Comparison of ENCODE assay signal across 15 cellular contexts in genomic region chr4:89247951-89248350, GRCh38.
"Had no signal": no experiment of that assay in that cellular context is flagged by ENCODE, and none has a peak within 500 bp of the region (broad histone marks: within the 10 kb centered on the region; RNA-seq: fewer than 3 reads in every experiment).

No MANE protein-coding gene starts in this region.

- ATAC-seq: activated CD4-positive, CD25-positive, alpha-beta regulatory T cell treated with anti-CD3 and anti-CD28 coated beads, Interleukin-2, amount 50 U/mL, for 24 hours; activated naive CD4-positive, alpha-beta T cell treated with anti-CD3 and anti-CD28 coated beads, Interleukin-2, amount 50 U/mL, for 72 hours; lower lobe of right lung; right lobe of liver; stimulated activated naive CD8-positive, alpha-beta T cell treated with anti-CD3 and anti-CD28 coated beads, Interleukin-15, amount 100 ng/mL, for 72 hours had no signal

- H3K9me3 Mint-ChIP-seq: activated naive CD4-positive, alpha-beta T cell treated with anti-CD3 and anti-CD28 coated beads, Interleukin-2, amount 50 U/mL, for 72 hours; central memory CD8-positive, alpha-beta T cell; immature natural killer cell; stimulated activated naive CD8-positive, alpha-beta T cell treated with anti-CD3 and anti-CD28 coated beads, Interleukin-15, amount 100 ng/mL, for 72 hours; T-helper 2 cell treated with Interferon-gamma antibody and Interleukin-4, amounts not matched to agents 5 μg/mL and 100 μg/mL, for 36 hours had no signal

- H3K27ac Mint-ChIP-seq: activated naive CD4-positive, alpha-beta T cell treated with anti-CD3 and anti-CD28 coated beads, Interleukin-2, amount 50 U/mL, for 72 hours; stimulated activated naive CD8-positive, alpha-beta T cell treated with anti-CD3 and anti-CD28 coated beads, Interleukin-15, amount 100 ng/mL, for 72 hours; T-helper 2 cell treated with Interferon-gamma antibody and Interleukin-4, amounts not matched to agents 5 μg/mL and 100 μg/mL, for 36 hours had no signal

- DNase-seq: activated CD4-positive, alpha-beta T cell treated with anti-CD3 and anti-CD28 coated beads, Interleukin-2, amount 50 U/mL, for 4 hours; activated effector memory CD4-positive, alpha-beta T cell treated with Interleukin-2 at 50 U/mL for 16 hours; activated T-cell treated with anti-CD3 and anti-CD28 coated beads for 4 hours; amniotic stem cell; effector memory CD4-positive, alpha-beta T cell; foreskin melanocyte; immature natural killer cell; lower lobe of right lung; midbrain; right lobe of liver; stimulated activated naive CD8-positive, alpha-beta T cell treated with anti-CD3 and anti-CD28 coated beads, Interleukin-15, amount 100 ng/mL, for 72 hours had no signal

- H3K4me3 Mint-ChIP-seq: central memory CD8-positive, alpha-beta T cell; stimulated activated naive CD8-positive, alpha-beta T cell treated with anti-CD3 and anti-CD28 coated beads, Interleukin-15, amount 100 ng/mL, for 72 hours; T-helper 2 cell treated with Interferon-gamma antibody and Interleukin-4, amounts not matched to agents 5 μg/mL and 100 μg/mL, for 36 hours had no signal

- H3K27me3 Mint-ChIP-seq: central memory CD8-positive, alpha-beta T cell; stimulated activated naive CD8-positive, alpha-beta T cell treated with anti-CD3 and anti-CD28 coated beads, Interleukin-15, amount 100 ng/mL, for 72 hours had no signal
